ENCODE assay signal across 21 cellular contexts in genomic region chrX:97309717-97310116, GRCh38.
"Had no signal": no experiment of that assay in that cellular context is flagged by ENCODE, and none has a peak within 500 bp of the region (broad histone marks: within the 10 kb centered on the region; RNA-seq: fewer than 3 reads in every experiment).

No MANE protein-coding gene starts in this region.

- H3K79me2 ChIP-seq: parathyroid adenoma had no signal

- H3K4me3 Mint-ChIP-seq: activated CD8-positive, alpha-beta T cell treated with anti-CD3 and anti-CD28 coated beads for 36 hours; activated naive CD4-positive, alpha-beta T cell treated with anti-CD3 and anti-CD28 coated beads, Interleukin-2, amount 10 ng/mL, durations not matched to agents 7 days and 5 days; activated T-helper 17 cell treated with anti-CD3 and anti-CD28 coated beads, Interleukin-2, amount 50 U/mL, for 72 hours; dendritic cell treated with granulocyte-macrophage colony-stimulating factor and Interleukin-4, amounts not matched to agents 40 ng/mL and 50 ng/mL, for 4 days; naive thymus-derived CD4-positive, alpha-beta T cell; stimulated activated memory B cell treated with anti-CD40 and anti-IgM and Interleukin-4, amounts not matched to agents 10 μg/mL and 1 μg/mL and 100 μg/mL, for 72 hours had no signal

- H3K4me3 ChIP-seq: ascending aorta, left ventricle myocardium inferior, spleen, thyroid gland had no signal

- H3K27me3 Mint-ChIP-seq: activated CD8-positive, alpha-beta T cell treated with anti-CD3 and anti-CD28 coated beads for 36 hours; activated naive CD4-positive, alpha-beta T cell treated with anti-CD3 and anti-CD28 coated beads, Interleukin-2, amount 10 ng/mL, durations not matched to agents 7 days and 5 days; activated T-helper 17 cell treated with anti-CD3 and anti-CD28 coated beads, Interleukin-2, amount 50 U/mL, for 72 hours; dendritic cell treated with granulocyte-macrophage colony-stimulating factor and Interleukin-4, amounts not matched to agents 40 ng/mL and 50 ng/mL, for 4 days; naive thymus-derived CD4-positive, alpha-beta T cell; stimulated activated memory B cell treated with anti-CD40 and anti-IgM and Interleukin-4, amounts not matched to agents 10 μg/mL and 1 μg/mL and 100 μg/mL, for 72 hours had no signal

- H3K27ac Mint-ChIP-seq: activated CD8-positive, alpha-beta T cell treated with anti-CD3 and anti-CD28 coated beads for 36 hours; activated naive CD4-positive, alpha-beta T cell treated with anti-CD3 and anti-CD28 coated beads, Interleukin-2, amount 10 ng/mL, durations not matched to agents 7 days and 5 days; activated T-helper 17 cell treated with anti-CD3 and anti-CD28 coated beads, Interleukin-2, amount 50 U/mL, for 72 hours; dendritic cell treated with granulocyte-macrophage colony-stimulating factor and Interleukin-4, amounts not matched to agents 40 ng/mL and 50 ng/mL, for 4 days; naive thymus-derived CD4-positive, alpha-beta T cell; stimulated activated memory B cell treated with anti-CD40 and anti-IgM and Interleukin-4, amounts not matched to agents 10 μg/mL and 1 μg/mL and 100 μg/mL, for 72 hours had no signal

- H3K9me3 ChIP-seq: ascending aorta, left ventricle myocardium inferior, neutrophil, spleen, thyroid gland had no signal

- H3K4me1 Mint-ChIP-seq: activated naive CD4-positive, alpha-beta T cell treated with anti-CD3 and anti-CD28 coated beads, Interleukin-2, amount 10 ng/mL, durations not matched to agents 7 days and 5 days; activated T-helper 17 cell treated with anti-CD3 and anti-CD28 coated beads, Interleukin-2, amount 50 U/mL, for 72 hours; naive thymus-derived CD4-positive, alpha-beta T cell; stimulated activated memory B cell treated with anti-CD40 and anti-IgM and Interleukin-4, amounts not matched to agents 10 μg/mL and 1 μg/mL and 100 μg/mL, for 72 hours had no signal

- H3K9ac ChIP-seq: parathyroid adenoma had no signal

- H3K4me1 ChIP-seq: ascending aorta, left ventricle myocardium inferior, parathyroid adenoma, spleen, thyroid gland had no signal

- DNase-seq: activated CD4-positive, alpha-beta T cell treated with anti-CD3 and anti-CD28 coated beads for 48 hours; activated CD4-positive, CD25-positive, alpha-beta regulatory T cell; activated CD8-positive, alpha-beta T cell treated with anti-CD3 and anti-CD28 coated beads for 36 hours; activated naive CD4-positive, alpha-beta T cell treated with anti-CD3 and anti-CD28 coated beads, Interleukin-2, amount 10 ng/mL, durations not matched to agents 7 days and 5 days; activated T-cell treated with anti-CD3 and anti-CD28 coated beads, Interleukin-2, amount 50 U/mL, for 1 hour; effector CD8-positive, alpha-beta T cell; hippocampal formation; left ventricle myocardium inferior; naive thymus-derived CD4-positive, alpha-beta T cell; spleen; stimulated activated CD4-positive, alpha-beta T cell treated with anti-CD3 and anti-CD28 coated beads, Interleukin-4, amount 100 ng/mL, for 4 hours; T-helper 1 cell; T-helper 9 cell; thyroid gland had no signal

- H3K27ac ChIP-seq: ascending aorta, left ventricle myocardium inferior, neutrophil, parathyroid adenoma, spleen, thyroid gland had no signal

- H3K27me3 ChIP-seq: ascending aorta, neutrophil, spleen, thyroid gland had no signal

- ATAC-seq: activated CD8-positive, alpha-beta T cell treated with anti-CD3 and anti-CD28 coated beads for 36 hours; activated T-helper 17 cell treated with anti-CD3 and anti-CD28 coated beads, Interleukin-2, amount 50 U/mL, for 72 hours; naive thymus-derived CD4-positive, alpha-beta T cell; sciatic nerve; stimulated activated memory B cell treated with anti-CD40 and anti-IgM and Interleukin-4, amounts not matched to agents 10 μg/mL and 1 μg/mL and 100 μg/mL, for 72 hours had no signal

- H3K36me3 ChIP-seq: ascending aorta, left ventricle myocardium inferior, neutrophil, spleen, thyroid gland had no signal

- H2AFZ ChIP-seq: parathyroid adenoma had no signal

- H3K9me3 Mint-ChIP-seq: activated CD8-positive, alpha-beta T cell treated with anti-CD3 and anti-CD28 coated beads for 36 hours; activated naive CD4-positive, alpha-beta T cell treated with anti-CD3 and anti-CD28 coated beads, Interleukin-2, amount 10 ng/mL, durations not matched to agents 7 days and 5 days; activated T-helper 17 cell treated with anti-CD3 and anti-CD28 coated beads, Interleukin-2, amount 50 U/mL, for 72 hours; dendritic cell treated with granulocyte-macrophage colony-stimulating factor and Interleukin-4, amounts not matched to agents 40 ng/mL and 50 ng/mL, for 4 days; naive thymus-derived CD4-positive, alpha-beta T cell; stimulated activated memory B cell treated with anti-CD40 and anti-IgM and Interleukin-4, amounts not matched to agents 10 μg/mL and 1 μg/mL and 100 μg/mL, for 72 hours had no signal

- H3K36me3 Mint-ChIP-seq: activated naive CD4-positive, alpha-beta T cell treated with anti-CD3 and anti-CD28 coated beads, Interleukin-2, amount 10 ng/mL, durations not matched to agents 7 days and 5 days; naive thymus-derived CD4-positive, alpha-beta T cell; stimulated activated memory B cell treated with anti-CD40 and anti-IgM and Interleukin-4, amounts not matched to agents 10 μg/mL and 1 μg/mL and 100 μg/mL, for 72 hours had no signal
